ENCODE assay signal across 28 cellular contexts in the genomic region with DNA sequence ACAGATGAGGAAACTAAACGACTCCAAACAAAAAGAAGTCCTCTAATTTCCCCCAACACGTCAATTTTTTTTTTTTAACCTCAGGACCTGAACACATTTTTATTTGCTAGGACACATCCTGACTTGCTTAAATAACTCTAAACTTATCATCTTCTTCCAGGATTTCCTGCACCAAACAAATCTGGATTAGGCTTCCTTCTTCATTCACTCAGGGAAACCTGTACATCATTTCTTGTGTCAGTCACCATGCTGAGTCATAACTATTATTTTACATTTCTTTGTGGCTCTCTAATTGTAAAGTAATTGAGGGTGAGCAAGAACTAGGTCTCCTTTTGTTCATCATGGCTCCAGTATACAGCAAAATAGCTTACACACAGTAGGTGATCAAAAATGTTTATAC.
"Had no signal": no experiment of that assay in that cellular context is flagged by ENCODE, and none has a peak within 500 bp of the region (broad histone marks: within the 10 kb centered on the region; RNA-seq: fewer than 3 reads in every experiment).

No MANE protein-coding gene starts in this region.

- FAIRE-seq: endometrium, keratinocyte, small intestine had no signal

- H3K36me3 ChIP-seq: gastrocnemius medialis, lower lobe of right lung, ovary, right lobe of liver, suprapubic skin, transverse colon, vagina had no signal

- H3K4me1 ChIP-seq: gastrocnemius medialis, lower lobe of right lung, psoas muscle, right lobe of liver, suprapubic skin, transverse colon, vagina had no signal

- H3K27me3 ChIP-seq: gastrocnemius medialis, ovary, right lobe of liver, suprapubic skin, transverse colon, vagina had no signal

- DNase-seq: effector memory CD8-positive, alpha-beta T cell; foreskin fibroblast; gastrocnemius medialis; hypothalamus; left ventricle myocardium superior; lower lobe of right lung; naive thymus-derived CD8-positive, alpha-beta T cell; nephron progenitor cell; occipital lobe; ovary; posterior cingulate gyrus; psoas muscle; retina; right lobe of liver; small intestine; stimulated activated CD4-positive, alpha-beta T cell treated with anti-CD3 and anti-CD28 coated beads, Interleukin-15, amount 100 ng/mL, for 24 hours; stimulated activated CD4-positive, alpha-beta T cell treated with anti-CD3 and anti-CD28 coated beads, Interleukin-2, amount 100 ng/mL, for 48 hours; stimulated activated CD8-positive, alpha-beta memory T cell treated with anti-CD3 and anti-CD28 coated beads, Interleukin-4, amount 100 ng/mL, for 48 hours; stimulated activated naive CD4-positive, alpha-beta T cell; stimulated activated naive CD8-positive, alpha-beta T cell treated with anti-CD3 and anti-CD28 coated beads, Interleukin-15, amount 100 ng/mL, for 72 hours; transverse colon had no signal

- ATAC-seq: effector memory CD8-positive, alpha-beta T cell; esophagus mucosa; gastrocnemius medialis; left ventricle myocardium superior; lower lobe of right lung; naive thymus-derived CD8-positive, alpha-beta T cell; psoas muscle; right lobe of liver; stimulated activated naive CD8-positive, alpha-beta T cell treated with anti-CD3 and anti-CD28 coated beads, Interleukin-15, amount 100 ng/mL, for 72 hours had no signal

- H3K27ac ChIP-seq: coronary artery, epithelial cell of prostate, gastrocnemius medialis, lower lobe of right lung, ovary, psoas muscle, right lobe of liver, suprapubic skin, transverse colon, vagina had no signal

- H3K4me3 ChIP-seq: coronary artery, gastrocnemius medialis, lower lobe of right lung, ovary, psoas muscle, right lobe of liver, suprapubic skin, transverse colon, vagina had no signal

- H3K9me3 ChIP-seq: gastrocnemius medialis, lower lobe of right lung, ovary, psoas muscle, right lobe of liver, suprapubic skin, transverse colon, vagina had no signal
